1 cellular context compared by ENCODE assay signal in the genomic region with DNA sequence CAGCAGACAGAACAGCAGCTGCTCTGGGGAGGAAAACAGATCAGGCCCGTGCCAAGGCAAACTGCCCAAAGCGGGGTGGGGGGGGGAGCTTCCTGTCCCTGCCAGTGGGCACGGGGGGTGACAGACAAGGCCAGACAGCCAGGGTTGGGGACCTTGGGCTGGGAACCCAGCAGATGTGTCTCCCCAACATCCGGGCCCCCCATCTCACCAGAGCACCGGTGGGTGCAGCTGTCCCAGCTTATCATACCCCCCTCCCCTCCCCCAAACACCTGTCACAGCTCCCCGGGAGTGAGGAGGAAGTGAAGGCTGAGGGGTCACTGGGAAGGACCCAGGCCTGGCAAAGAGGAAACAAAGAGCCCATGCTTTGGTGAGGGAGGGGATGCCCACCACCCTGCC.
TF ChIP-seq lines count a peak whose summit lies in the region.

No MANE protein-coding gene starts in this region.

TF ChIP-seq in SK-N-SH, 30 proteins besides CTCF, POLR2A, EP300 and RAD21 (continued from another document):
- TF ChIP-seq TEAD4 (IDR thresholded peaks at IDR 0.05; ENCODE audit: borderline replicate concordance, insufficient read depth) (0 out of 2 replicates have a peak, but pooled peaks have one; percentile 15), MEF2A (IDR thresholded peaks at IDR 0.05; ENCODE audit: borderline replicate concordance, low read depth) (no peak), MXI1 (IDR thresholded peaks at IDR 0.05; ENCODE audit: low read depth, low read length) (no peak; the same call in 1 of the 2 replicates), CHD2 (IDR thresholded peaks at IDR 0.05; ENCODE audit: low read length, partially characterized antibody) (no peak)
- TF ChIP-seq, protein P1, sequence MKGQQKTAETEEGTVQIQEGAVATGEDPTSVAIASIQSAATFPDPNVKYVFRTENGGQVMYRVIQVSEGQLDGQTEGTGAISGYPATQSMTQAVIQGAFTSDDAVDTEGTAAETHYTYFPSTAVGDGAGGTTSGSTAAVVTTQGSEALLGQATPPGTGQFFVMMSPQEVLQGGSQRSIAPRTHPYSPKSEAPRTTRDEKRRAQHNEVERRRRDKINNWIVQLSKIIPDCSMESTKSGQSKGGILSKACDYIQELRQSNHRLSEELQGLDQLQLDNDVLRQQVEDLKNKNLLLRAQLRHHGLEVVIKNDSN (IDR thresholded peaks at IDR 0.05; ENCODE audit: borderline replicate concordance, low read depth): no peak
